Comparison of ENCODE assay signal across 1 cellular context in the genomic region with DNA sequence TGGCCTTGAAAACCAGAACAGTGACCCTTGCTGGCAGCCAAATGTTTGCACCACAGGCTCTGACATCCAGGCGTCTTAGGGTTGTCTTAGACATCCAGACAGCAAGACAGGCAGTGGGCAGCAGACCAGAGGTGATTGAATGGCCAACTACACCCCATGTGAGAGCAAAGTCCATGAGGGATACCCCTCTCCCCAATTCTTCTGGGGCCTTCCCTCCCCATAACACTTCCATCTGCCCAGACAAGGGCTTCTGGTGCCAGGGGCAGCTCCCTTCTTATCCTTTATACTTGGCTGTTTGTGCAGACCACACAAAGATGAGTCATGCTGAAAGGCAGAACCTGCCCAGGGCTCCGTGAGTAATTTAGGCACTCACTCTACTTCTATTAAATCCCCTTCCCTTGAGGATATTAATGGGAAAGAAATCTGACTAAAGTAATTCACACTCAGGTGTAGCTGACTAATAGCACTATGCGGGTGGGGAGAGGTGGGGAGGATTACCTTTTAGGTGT.
A peak's percentile ranks its signal among the peaks of the same experiment; 100 is the strongest.
TF ChIP-seq lines count a peak whose summit lies in the region.

No MANE protein-coding gene starts in this region.

TF ChIP-seq in HEK293, 187 proteins besides CTCF, POLR2A, EP300 and RAD21 (continued from another document and continues in another):
- TF ChIP-seq, protein P1, sequence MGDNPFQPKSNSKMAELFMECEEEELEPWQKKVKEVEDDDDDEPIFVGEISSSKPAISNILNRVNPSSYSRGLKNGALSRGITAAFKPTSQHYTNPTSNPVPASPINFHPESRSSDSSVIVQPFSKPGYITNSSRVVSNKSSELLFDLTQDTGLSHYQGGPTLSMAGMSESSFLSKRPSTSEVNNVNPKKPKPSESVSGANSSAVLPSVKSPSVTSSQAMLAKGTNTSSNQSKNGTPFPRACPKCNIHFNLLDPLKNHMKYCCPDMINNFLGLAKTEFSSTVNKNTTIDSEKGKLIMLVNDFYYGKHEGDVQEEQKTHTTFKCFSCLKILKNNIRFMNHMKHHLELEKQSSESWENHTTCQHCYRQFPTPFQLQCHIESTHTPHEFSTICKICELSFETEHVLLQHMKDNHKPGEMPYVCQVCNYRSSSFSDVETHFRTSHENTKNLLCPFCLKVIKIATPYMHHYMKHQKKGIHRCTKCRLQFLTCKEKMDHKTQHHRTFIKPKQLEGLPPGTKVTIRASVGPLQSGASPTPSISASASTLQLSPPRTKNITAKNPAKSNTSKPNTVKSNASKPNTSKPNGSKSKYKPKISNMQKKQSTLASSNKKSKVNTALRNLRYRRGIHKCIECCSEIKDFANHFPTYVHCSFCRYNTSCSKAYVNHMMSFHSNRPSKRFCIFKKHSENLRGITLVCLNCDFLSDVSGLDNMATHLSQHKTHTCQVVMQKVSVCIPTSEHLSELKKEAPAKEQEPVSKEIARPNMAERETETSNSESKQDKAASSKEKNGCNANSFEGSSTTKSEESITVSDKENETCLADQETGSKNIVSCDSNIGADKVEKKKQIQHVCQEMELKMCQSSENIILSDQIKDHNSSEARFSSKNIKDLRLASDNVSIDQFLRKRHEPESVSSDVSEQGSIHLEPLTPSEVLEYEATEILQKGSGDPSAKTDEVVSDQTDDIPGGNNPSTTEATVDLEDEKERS (tag by site-specific recombination; IDR thresholded peaks at IDR 0.05): no peak
- no peak for TF ChIP-seq ZFP37 (tag by site-specific recombination; IDR thresholded peaks at IDR 0.05)
- TF ChIP-seq, protein P2, sequence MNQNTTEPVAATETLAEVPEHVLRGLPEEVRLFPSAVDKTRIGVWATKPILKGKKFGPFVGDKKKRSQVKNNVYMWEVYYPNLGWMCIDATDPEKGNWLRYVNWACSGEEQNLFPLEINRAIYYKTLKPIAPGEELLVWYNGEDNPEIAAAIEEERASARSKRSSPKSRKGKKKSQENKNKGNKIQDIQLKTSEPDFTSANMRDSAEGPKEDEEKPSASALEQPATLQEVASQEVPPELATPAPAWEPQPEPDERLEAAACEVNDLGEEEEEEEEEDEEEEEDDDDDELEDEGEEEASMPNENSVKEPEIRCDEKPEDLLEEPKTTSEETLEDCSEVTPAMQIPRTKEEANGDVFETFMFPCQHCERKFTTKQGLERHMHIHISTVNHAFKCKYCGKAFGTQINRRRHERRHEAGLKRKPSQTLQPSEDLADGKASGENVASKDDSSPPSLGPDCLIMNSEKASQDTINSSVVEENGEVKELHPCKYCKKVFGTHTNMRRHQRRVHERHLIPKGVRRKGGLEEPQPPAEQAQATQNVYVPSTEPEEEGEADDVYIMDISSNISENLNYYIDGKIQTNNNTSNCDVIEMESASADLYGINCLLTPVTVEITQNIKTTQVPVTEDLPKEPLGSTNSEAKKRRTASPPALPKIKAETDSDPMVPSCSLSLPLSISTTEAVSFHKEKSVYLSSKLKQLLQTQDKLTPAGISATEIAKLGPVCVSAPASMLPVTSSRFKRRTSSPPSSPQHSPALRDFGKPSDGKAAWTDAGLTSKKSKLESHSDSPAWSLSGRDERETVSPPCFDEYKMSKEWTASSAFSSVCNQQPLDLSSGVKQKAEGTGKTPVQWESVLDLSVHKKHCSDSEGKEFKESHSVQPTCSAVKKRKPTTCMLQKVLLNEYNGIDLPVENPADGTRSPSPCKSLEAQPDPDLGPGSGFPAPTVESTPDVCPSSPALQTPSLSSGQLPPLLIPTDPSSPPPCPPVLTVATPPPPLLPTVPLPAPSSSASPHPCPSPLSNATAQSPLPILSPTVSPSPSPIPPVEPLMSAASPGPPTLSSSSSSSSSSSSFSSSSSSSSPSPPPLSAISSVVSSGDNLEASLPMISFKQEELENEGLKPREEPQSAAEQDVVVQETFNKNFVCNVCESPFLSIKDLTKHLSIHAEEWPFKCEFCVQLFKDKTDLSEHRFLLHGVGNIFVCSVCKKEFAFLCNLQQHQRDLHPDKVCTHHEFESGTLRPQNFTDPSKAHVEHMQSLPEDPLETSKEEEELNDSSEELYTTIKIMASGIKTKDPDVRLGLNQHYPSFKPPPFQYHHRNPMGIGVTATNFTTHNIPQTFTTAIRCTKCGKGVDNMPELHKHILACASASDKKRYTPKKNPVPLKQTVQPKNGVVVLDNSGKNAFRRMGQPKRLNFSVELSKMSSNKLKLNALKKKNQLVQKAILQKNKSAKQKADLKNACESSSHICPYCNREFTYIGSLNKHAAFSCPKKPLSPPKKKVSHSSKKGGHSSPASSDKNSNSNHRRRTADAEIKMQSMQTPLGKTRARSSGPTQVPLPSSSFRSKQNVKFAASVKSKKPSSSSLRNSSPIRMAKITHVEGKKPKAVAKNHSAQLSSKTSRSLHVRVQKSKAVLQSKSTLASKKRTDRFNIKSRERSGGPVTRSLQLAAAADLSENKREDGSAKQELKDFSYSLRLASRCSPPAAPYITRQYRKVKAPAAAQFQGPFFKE (tag by site-specific recombination; IDR thresholded peaks at IDR 0.05; ENCODE audit: borderline replicate concordance): no peak
- peak; percentile 58 for TF ChIP-seq BCL11A (tag by site-specific recombination; IDR thresholded peaks at IDR 0.05; ENCODE audit: low read depth)
- peak; percentile 12; the same call in 1 of the 2 replicates for TF ChIP-seq PRDM1 (tag by site-specific recombination; IDR thresholded peaks at IDR 0.05)
- no peak for TF ChIP-seq SCRT1 (tag by site-specific recombination; IDR thresholded peaks at IDR 0.05; ENCODE audit: borderline replicate concordance)
- TF ChIP-seq ZBTB1 (tag by site-specific recombination; IDR thresholded peaks at IDR 0.05): peak; percentile 6; the same call in 1 of the 2 replicates
- peak; percentile 89 for TF ChIP-seq SP7 (tag by site-specific recombination; IDR thresholded peaks at IDR 0.05)
- TF ChIP-seq, protein P3, sequence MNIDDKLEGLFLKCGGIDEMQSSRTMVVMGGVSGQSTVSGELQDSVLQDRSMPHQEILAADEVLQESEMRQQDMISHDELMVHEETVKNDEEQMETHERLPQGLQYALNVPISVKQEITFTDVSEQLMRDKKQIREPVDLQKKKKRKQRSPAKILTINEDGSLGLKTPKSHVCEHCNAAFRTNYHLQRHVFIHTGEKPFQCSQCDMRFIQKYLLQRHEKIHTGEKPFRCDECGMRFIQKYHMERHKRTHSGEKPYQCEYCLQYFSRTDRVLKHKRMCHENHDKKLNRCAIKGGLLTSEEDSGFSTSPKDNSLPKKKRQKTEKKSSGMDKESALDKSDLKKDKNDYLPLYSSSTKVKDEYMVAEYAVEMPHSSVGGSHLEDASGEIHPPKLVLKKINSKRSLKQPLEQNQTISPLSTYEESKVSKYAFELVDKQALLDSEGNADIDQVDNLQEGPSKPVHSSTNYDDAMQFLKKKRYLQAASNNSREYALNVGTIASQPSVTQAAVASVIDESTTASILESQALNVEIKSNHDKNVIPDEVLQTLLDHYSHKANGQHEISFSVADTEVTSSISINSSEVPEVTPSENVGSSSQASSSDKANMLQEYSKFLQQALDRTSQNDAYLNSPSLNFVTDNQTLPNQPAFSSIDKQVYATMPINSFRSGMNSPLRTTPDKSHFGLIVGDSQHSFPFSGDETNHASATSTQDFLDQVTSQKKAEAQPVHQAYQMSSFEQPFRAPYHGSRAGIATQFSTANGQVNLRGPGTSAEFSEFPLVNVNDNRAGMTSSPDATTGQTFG (tag by site-specific recombination; IDR thresholded peaks at IDR 0.05; ENCODE audit: borderline replicate concordance): no peak
- TF ChIP-seq ZNF596 (tag by site-specific recombination; IDR thresholded peaks at IDR 0.05): no peak
- no peak for TF ChIP-seq ZNF658 (tag by site-specific recombination; IDR thresholded peaks at IDR 0.05)
- TF ChIP-seq ZNF112 (tag by site-specific recombination; IDR thresholded peaks at IDR 0.05): no peak
- TF ChIP-seq, protein P4, sequence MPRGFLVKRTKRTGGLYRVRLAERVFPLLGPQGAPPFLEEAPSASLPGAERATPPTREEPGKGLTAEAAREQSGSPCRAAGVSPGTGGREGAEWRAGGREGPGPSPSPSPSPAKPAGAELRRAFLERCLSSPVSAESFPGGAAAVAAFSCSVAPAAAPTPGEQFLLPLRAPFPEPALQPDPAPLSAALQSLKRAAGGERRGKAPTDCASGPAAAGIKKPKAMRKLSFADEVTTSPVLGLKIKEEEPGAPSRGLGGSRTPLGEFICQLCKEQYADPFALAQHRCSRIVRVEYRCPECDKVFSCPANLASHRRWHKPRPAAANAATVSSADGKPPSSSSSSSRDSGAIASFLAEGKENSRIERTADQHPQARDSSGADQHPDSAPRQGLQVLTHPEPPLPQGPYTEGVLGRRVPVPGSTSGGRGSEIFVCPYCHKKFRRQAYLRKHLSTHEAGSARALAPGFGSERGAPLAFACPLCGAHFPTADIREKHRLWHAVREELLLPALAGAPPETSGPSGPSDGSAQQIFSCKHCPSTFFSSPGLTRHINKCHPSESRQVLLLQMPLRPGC (tag by site-specific recombination; IDR thresholded peaks at IDR 0.05): peak; percentile 43; the same call in 1 of the 2 replicates
- TF ChIP-seq, protein P5, sequence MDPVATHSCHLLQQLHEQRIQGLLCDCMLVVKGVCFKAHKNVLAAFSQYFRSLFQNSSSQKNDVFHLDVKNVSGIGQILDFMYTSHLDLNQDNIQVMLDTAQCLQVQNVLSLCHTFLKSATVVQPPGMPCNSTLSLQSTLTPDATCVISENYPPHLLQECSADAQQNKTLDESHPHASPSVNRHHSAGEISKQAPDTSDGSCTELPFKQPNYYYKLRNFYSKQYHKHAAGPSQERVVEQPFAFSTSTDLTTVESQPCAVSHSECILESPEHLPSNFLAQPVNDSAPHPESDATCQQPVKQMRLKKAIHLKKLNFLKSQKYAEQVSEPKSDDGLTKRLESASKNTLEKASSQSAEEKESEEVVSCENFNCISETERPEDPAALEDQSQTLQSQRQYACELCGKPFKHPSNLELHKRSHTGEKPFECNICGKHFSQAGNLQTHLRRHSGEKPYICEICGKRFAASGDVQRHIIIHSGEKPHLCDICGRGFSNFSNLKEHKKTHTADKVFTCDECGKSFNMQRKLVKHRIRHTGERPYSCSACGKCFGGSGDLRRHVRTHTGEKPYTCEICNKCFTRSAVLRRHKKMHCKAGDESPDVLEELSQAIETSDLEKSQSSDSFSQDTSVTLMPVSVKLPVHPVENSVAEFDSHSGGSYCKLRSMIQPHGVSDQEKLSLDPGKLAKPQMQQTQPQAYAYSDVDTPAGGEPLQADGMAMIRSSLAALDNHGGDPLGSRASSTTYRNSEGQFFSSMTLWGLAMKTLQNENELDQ (tag by site-specific recombination; IDR thresholded peaks at IDR 0.05; ENCODE audit: low read depth): no peak
- TF ChIP-seq ZNF10 (tag by site-specific recombination; IDR thresholded peaks at IDR 0.05): peak; percentile 40
- peak; percentile 57; the same call in 1 of the 2 replicates for TF ChIP-seq ZBTB17 (tag by site-specific recombination; IDR thresholded peaks at IDR 0.05)
- TF ChIP-seq TRIM28 (IDR thresholded peaks at IDR 0.05; ENCODE audit: borderline replicate concordance, low read length): no peak
- TF ChIP-seq SP3 (tag by site-specific recombination; IDR thresholded peaks at IDR 0.05): peak; percentile 27; the same call in 1 of the 2 replicates
- TF ChIP-seq ZNF335 (tag by site-specific recombination; conservative IDR thresholded peaks at IDR 0.05): peak; percentile 77
- 0 out of 2 replicates have a peak, but pooled peaks have one; percentile 23 for TF ChIP-seq ZNF394 (tag by site-specific recombination; IDR thresholded peaks at IDR 0.05; ENCODE audit: borderline replicate concordance)
- TF ChIP-seq ZBTB48 (tag by site-specific recombination; IDR thresholded peaks at IDR 0.05): peak; percentile 87
- TF ChIP-seq ZNF391 (tag by site-specific recombination; IDR thresholded peaks at IDR 0.05; ENCODE audit: borderline replicate concordance, low read depth): no peak
- no peak for TF ChIP-seq ZNF426 (tag by site-specific recombination; IDR thresholded peaks at IDR 0.05)
- TF ChIP-seq HOXA7 (CRISPR knock-in tag; IDR thresholded peaks at IDR 0.05; ENCODE audit: borderline replicate concordance): no peak
- TF ChIP-seq, protein P6, sequence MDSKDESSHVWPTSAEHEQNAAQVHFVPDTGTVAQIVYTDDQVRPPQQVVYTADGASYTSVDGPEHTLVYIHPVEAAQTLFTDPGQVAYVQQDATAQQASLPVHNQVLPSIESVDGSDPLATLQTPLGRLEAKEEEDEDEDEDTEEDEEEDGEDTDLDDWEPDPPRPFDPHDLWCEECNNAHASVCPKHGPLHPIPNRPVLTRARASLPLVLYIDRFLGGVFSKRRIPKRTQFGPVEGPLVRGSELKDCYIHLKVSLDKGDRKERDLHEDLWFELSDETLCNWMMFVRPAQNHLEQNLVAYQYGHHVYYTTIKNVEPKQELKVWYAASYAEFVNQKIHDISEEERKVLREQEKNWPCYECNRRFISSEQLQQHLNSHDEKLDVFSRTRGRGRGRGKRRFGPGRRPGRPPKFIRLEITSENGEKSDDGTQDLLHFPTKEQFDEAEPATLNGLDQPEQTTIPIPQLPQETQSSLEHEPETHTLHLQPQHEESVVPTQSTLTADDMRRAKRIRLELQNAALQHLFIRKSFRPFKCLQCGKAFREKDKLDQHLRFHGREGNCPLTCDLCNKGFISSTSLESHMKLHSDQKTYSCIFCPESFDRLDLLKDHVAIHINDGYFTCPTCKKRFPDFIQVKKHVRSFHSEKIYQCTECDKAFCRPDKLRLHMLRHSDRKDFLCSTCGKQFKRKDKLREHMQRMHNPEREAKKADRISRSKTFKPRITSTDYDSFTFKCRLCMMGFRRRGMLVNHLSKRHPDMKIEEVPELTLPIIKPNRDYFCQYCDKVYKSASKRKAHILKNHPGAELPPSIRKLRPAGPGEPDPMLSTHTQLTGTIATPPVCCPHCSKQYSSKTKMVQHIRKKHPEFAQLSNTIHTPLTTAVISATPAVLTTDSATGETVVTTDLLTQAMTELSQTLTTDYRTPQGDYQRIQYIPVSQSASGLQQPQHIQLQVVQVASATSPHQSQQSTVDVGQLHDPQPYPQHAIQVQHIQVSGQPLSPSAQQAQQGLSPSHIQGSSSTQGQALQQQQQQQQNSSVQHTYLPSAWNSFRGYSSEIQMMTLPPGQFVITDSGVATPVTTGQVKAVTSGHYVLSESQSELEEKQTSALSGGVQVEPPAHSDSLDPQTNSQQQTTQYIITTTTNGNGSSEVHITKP (tag by site-specific recombination; IDR thresholded peaks at IDR 0.05): no peak; the same call in 1 of the 2 replicates
- TF ChIP-seq WT1 (tag by site-specific recombination; IDR thresholded peaks at IDR 0.05): peak; percentile 80; the same call in 1 of the 2 replicates
- TF ChIP-seq ZNF324 (tag by site-specific recombination; IDR thresholded peaks at IDR 0.05): no peak; the same call in 1 of the 2 replicates
- TF ChIP-seq ZNF529 (tag by site-specific recombination; IDR thresholded peaks at IDR 0.05; ENCODE audit: insufficient replicate concordance): no peak
- TF ChIP-seq ZNF184 (tag by site-specific recombination; IDR thresholded peaks at IDR 0.05): peak; percentile 71; the same call in 1 of the 2 replicates
- TF ChIP-seq ZBTB21 (tag by site-specific recombination; IDR thresholded peaks at IDR 0.05): no peak; the same call in 1 of the 2 replicates
- peak; percentile 75 for TF ChIP-seq ZNF660 (tag by site-specific recombination; IDR thresholded peaks at IDR 0.05)
- TF ChIP-seq ZFHX2 (tag by site-specific recombination; conservative IDR thresholded peaks at IDR 0.05): no peak
- no peak for TF ChIP-seq ZNF223 (tag by site-specific recombination; IDR thresholded peaks at IDR 0.05)
- TF ChIP-seq ZNF266 (tag by site-specific recombination; IDR thresholded peaks at IDR 0.05; ENCODE audit: low read depth): no peak
